ENCODE assay signal across 8 cellular contexts in the genomic region with DNA sequence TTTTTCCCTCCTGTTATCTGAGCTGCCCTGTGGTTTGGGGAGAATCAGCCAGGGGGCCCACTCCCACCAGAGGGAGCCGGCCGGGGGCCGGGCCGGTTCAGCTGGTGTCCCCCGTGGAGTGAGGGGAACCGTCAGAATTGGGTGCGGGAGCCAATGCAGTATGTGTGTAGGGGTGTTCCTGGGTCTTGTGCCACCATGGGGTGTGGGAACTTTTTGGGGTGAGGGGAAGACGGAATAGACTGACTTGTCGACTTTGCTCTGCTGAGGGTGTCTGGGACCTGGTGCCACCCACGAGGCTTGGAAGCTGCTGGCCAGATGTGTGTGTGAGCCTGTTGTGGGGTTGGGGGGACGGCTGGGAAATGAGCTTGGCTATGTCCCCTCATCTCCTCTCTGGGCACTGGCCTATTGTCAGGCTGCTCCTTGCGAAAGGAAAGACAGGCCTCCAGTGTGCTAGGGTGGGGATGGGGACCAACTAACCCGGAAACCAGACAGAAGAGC. TPM values are rescaled to one million over a fixed set of nuclear protein-coding genes. Genes with fewer than 3 reads are reported as not detected.
DNase-seq lines count a peak whose midpoint lies in the region; ATAC-seq and TF ChIP-seq lines count a peak whose summit lies in the region.

No MANE protein-coding gene starts in this region.

- H3K4me3 ChIP-seq in adrenal gland (peak overlapping the region; percentile 87 to 99 (median 92)), lower leg skin (ENCODE audit: low read depth, poor library complexity, severe bottlenecking) (peak overlapping the region; percentile 97), upper lobe of right lung (peak overlapping the region; percentile 100)

- DNase-seq in activated T-cell treated with anti-CD3 and anti-CD28 coated beads, Interleukin-2, amount 50 U/mL, for 1 hour: peak; percentile 55
- DNase-seq in activated T-cell treated with anti-CD3 and anti-CD28 coated beads for 4 hours (no peak), adrenal gland (peak in 3 of 7 donors; percentile 23 to 43 (median 29)), lower leg skin (ENCODE audit: low spot score in 2 of 2) (peak in 1 of 2 donors; percentile 88), upper lobe of right lung (peak; percentile 69), NCI-H146 (lab: John Stamatoyannopoulos, UW) (no peak), GM19240 (ENCODE audit: insufficient read length, low spot score) (no peak)

- H3K4me1 ChIP-seq in adrenal gland (replicated peaks in 1 of 2) (peaks cover 72 to 93% of the 10 kb centered on the region in 2 donors), upper lobe of right lung (peaks cover 73% of the 10 kb centered on the region)

- H3K27me3 ChIP-seq in adrenal gland (no peaks in the 10 kb centered on the region), upper lobe of right lung (no peaks in the 10 kb centered on the region)

- no peaks in the 10 kb centered on the region for H3K36me3 ChIP-seq in adrenal gland (replicated peaks in 1 of 2)
- H3K36me3 ChIP-seq in upper lobe of right lung: no peaks in the 10 kb centered on the region

- H3K9me3 ChIP-seq in adrenal gland (replicated peaks in 1 of 3) (no peaks in the 10 kb centered on the region), upper lobe of right lung (no peaks in the 10 kb centered on the region)

- no peak for ATAC-seq in upper lobe of right lung
- ATAC-seq in HG03095 (IDR thresholded peaks at IDR 0.05; ENCODE audit: unreplicated experiment): no peak

- WGBS in adrenal gland, 4 donors: 3 to 10% (median 7%) methylated on average over 4 to 13 of the region's 13 CpGs
- 2 to 5% methylated on average over 13 of the region's 13 CpGs for WGBS in lower leg skin, 2 donors

- intact Hi-C loops in adrenal gland (cut with DNase I) (no loop called here), lower leg skin (cut with DNase I; ENCODE audit: low total_unique reads) (no loop called here), upper lobe of right lung (cut with DNase I) (no loop called here)

- H3K27ac ChIP-seq in adrenal gland (peak overlapping the region in 4 of 5 donors; percentile 84 to 90 (median 87)), upper lobe of right lung (peak overlapping the region; percentile 98)

- TF ChIP-seq POLR2A in adrenal gland (IDR thresholded peaks at IDR 0.05) (no peak), lower leg skin (IDR thresholded peaks at IDR 0.05) (no peak)

- no peak for TF ChIP-seq CTCF in adrenal gland (IDR thresholded peaks at IDR 0.05)
- TF ChIP-seq CTCF in lower leg skin (IDR thresholded peaks at IDR 0.05): no peak
- no peak for TF ChIP-seq CTCF in upper lobe of right lung (IDR thresholded peaks at IDR 0.05)

RNA-seq across cellular contexts. Expression of a gene that starts 9.9 kb away (rescaled TPM):
- total RNA-seq in adrenal gland (10 to 100 TPM; 24.8 to 51.8 (median 34.4) TPM), lower leg skin (10 to 100 TPM; 18.1 to 38.0 (median 25.2) TPM), upper lobe of right lung (69.7 TPM)
- polyA plus RNA-seq in adrenal gland: 10 to 100 TPM; 12.7 to 58.2 (median 26.8) TPM

RNA-seq across cellular contexts. Expression of a gene that starts 31.2 kb away (rescaled TPM):
- total RNA-seq in adrenal gland (10 to 100 TPM in 1 of 8 donors, 1 to 10 TPM in 6, under 1 TPM in 1; 0.69 to 12.1 (median 2.5) TPM), lower leg skin (1 to 10 TPM in 2 of 4 donors, under 1 TPM in 2; 0.42 to 1.6 (median 1.0) TPM), upper lobe of right lung (1.4 TPM)
- polyA plus RNA-seq in adrenal gland: 10 to 100 TPM in 1 of 3 donors, 1 to 10 TPM in 2; 1.0 to 31.3 (median 1.0) TPM

RNA-seq across cellular contexts. Expression of a gene that starts 45.7 kb away (rescaled TPM):
- total RNA-seq in adrenal gland (1 to 10 TPM; 1.3 to 8.7 (median 1.9) TPM), lower leg skin (not detected), upper lobe of right lung (2.8 TPM)
- polyA plus RNA-seq in adrenal gland: not detected

Comparison
In these comparisons a context has a peak if more than half of its experiments do, and no peak if none do; other contexts are left out.
1. DNase-seq: peak in activated T-cell treated with anti-CD3 and anti-CD28 coated beads, Interleukin-2, amount 50 U/mL, for 1 hour (single experiment) and upper lobe of right lung (single experiment); none in activated T-cell treated with anti-CD3 and anti-CD28 coated beads for 4 hours (single experiment), NCI-H146 (single experiment) and GM19240 (single experiment).
2. Peak in every context shown above with its lines, with median percentiles within 50 percentile points of each other: H3K4me3 ChIP-seq.